ENCODE assay signal across 15 cellular contexts in the genomic region with DNA sequence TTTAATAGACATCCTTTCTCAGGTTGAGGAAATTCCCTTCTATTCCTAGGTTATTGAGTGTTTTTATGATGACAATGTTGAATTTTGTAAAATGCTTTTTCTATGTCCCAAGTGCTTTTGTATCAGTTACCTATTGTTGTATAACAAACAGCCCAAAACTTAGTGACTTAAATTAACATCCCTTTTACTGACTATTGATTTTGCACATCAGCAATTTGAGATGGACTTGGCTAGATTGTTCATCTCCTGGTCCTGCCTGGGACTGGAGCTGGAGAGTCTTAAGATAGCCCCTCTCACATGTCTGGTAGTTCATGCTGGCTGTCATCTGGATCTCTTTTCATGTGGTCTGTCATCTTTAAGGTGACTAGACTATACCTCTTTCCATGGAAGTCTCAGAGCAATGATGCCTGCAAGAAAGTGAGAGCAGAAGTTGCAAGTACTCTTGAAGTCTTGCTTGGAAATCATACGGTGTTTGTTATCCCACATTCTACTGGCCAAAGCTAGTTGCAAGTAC.
DNase-seq lines count a peak whose midpoint lies in the region; ATAC-seq and TF ChIP-seq lines count a peak whose summit lies in the region.
"Had no signal": no experiment of that assay in that cellular context is flagged by ENCODE, and none has a peak within 500 bp of the region (broad histone marks: within the 10 kb centered on the region; RNA-seq: fewer than 3 reads in every experiment).

No MANE protein-coding gene starts in this region.

- no peak for DNase-seq in activated T-cell treated with anti-CD3 and anti-CD28 coated beads, Interleukin-2, amount 50 U/mL, for 24 hours
- no peak for DNase-seq in activated T-cell treated with anti-CD3 and anti-CD28 coated beads, Interleukin-2, amount 50 U/mL, for 1 hour
- no peak for DNase-seq in activated naive CD4-positive, alpha-beta T cell treated with anti-CD3 and anti-CD28 coated beads, Interleukin-2, amount 50 U/mL, for 72 hours (ENCODE audit: low spot score in 2 of 2)
- DNase-seq in activated naive CD4-positive, alpha-beta T cell (lab: John Stamatoyannopoulos, UW): no peak
- no peak for DNase-seq in activated naive CD8-positive, alpha-beta T cell treated with anti-CD3 and anti-CD28 coated beads for 36 hours
- peak; percentile 62 for DNase-seq in esophagus muscularis mucosa (ENCODE audit: extremely low spot score)
- DNase-seq in type B pancreatic cell (ENCODE audit: extremely low spot score, unreplicated experiment): no peak
- no peak for DNase-seq in natural killer cell treated with Interleukin-12 subunit alpha and Interleukin-12 subunit beta and Interleukin-15 and Interleukin-18, amount 100 ng/mL, for 72 hours (ENCODE audit: low spot score)
- DNase-seq: AML-193; Caco-2; CD4-positive, alpha-beta T cell; GM23248 had no signal

- peak overlapping the region; percentile 48 for H3K27ac Mint-ChIP-seq in activated T-cell treated with anti-CD3 and anti-CD28 coated beads, Interleukin-2, amount 50 U/mL, for 24 hours
- H3K27ac Mint-ChIP-seq in activated naive CD4-positive, alpha-beta T cell treated with anti-CD3 and anti-CD28 coated beads, Interleukin-2, amount 50 U/mL, for 72 hours: no peak overlapping the region
- peak overlapping the region; percentile 94 for H3K27ac Mint-ChIP-seq in activated naive CD8-positive, alpha-beta T cell treated with anti-CD3 and anti-CD28 coated beads for 36 hours
- H3K27ac Mint-ChIP-seq in type B pancreatic cell: no peak overlapping the region
- H3K27ac Mint-ChIP-seq in natural killer cell treated with Interleukin-12 subunit alpha and Interleukin-12 subunit beta and Interleukin-15 and Interleukin-18, amount 100 ng/mL, for 72 hours: no peak overlapping the region
- H3K27ac Mint-ChIP-seq: CD4-positive, alpha-beta T cell had no signal

- H3K27me3 Mint-ChIP-seq in activated T-cell treated with anti-CD3 and anti-CD28 coated beads, Interleukin-2, amount 50 U/mL, for 24 hours: no peaks in the 10 kb centered on the region
- no peaks in the 10 kb centered on the region for H3K27me3 Mint-ChIP-seq in activated naive CD8-positive, alpha-beta T cell treated with anti-CD3 and anti-CD28 coated beads for 36 hours
- peaks cover 16% of the 10 kb centered on the region for H3K27me3 Mint-ChIP-seq in type B pancreatic cell
- peaks cover 8 to 34% of the 10 kb centered on the region in 2 donors for H3K27me3 Mint-ChIP-seq in natural killer cell treated with Interleukin-12 subunit alpha and Interleukin-12 subunit beta and Interleukin-15 and Interleukin-18, amount 100 ng/mL, for 72 hours
- H3K27me3 Mint-ChIP-seq: CD4-positive, alpha-beta T cell had no signal

- no peaks in the 10 kb centered on the region for H3K9me3 ChIP-seq in esophagus muscularis mucosa
- H3K9me3 ChIP-seq: Caco-2, HAP-1 had no signal

- no peak overlapping the region for H3K27ac ChIP-seq in esophagus muscularis mucosa (replicated peaks in 1 of 4)
- H3K27ac ChIP-seq: C4-2B, GM23248 had no signal

- no peak for TF ChIP-seq CTCF in esophagus muscularis mucosa (IDR thresholded peaks at IDR 0.05)
- no peak for TF ChIP-seq CTCF in type B pancreatic cell (conservative IDR thresholded peaks at IDR 0.05)

- intact Hi-C loops in esophagus muscularis mucosa (cut with DNase I): no loop called here

- no peak overlapping the region for H3K4me3 ChIP-seq in esophagus muscularis mucosa
- H3K4me3 ChIP-seq: GM23248, HAP-1 had no signal

- no peak for TF ChIP-seq EP300 in esophagus muscularis mucosa (IDR thresholded peaks at IDR 0.05)

- TF ChIP-seq POLR2A in esophagus muscularis mucosa (IDR thresholded peaks at IDR 0.05; ENCODE audit: low read depth): no peak

- H3K9me3 Mint-ChIP-seq in activated T-cell treated with anti-CD3 and anti-CD28 coated beads, Interleukin-2, amount 50 U/mL, for 24 hours: no peaks in the 10 kb centered on the region
- peaks cover 5 to 6% of the 10 kb centered on the region in 2 donors for H3K9me3 Mint-ChIP-seq in activated naive CD4-positive, alpha-beta T cell treated with anti-CD3 and anti-CD28 coated beads, Interleukin-2, amount 50 U/mL, for 72 hours
- H3K9me3 Mint-ChIP-seq in activated naive CD8-positive, alpha-beta T cell treated with anti-CD3 and anti-CD28 coated beads for 36 hours: peaks cover 3% of the 10 kb centered on the region
- no peaks in the 10 kb centered on the region for H3K9me3 Mint-ChIP-seq in type B pancreatic cell
- H3K9me3 Mint-ChIP-seq in natural killer cell treated with Interleukin-12 subunit alpha and Interleukin-12 subunit beta and Interleukin-15 and Interleukin-18, amount 100 ng/mL, for 72 hours: no peaks in the 10 kb centered on the region
- H3K9me3 Mint-ChIP-seq: CD4-positive, alpha-beta T cell had no signal

- H3K4me1 ChIP-seq in esophagus muscularis mucosa: peaks cover 0 to 3% (median 0%) of the 10 kb centered on the region in 4 donors
- H3K4me1 ChIP-seq: Caco-2, HAP-1 had no signal

- 92% methylated on average over 1 of the region's 1 CpG for WGBS in esophagus muscularis mucosa

- no peaks in the 10 kb centered on the region for H3K36me3 ChIP-seq in esophagus muscularis mucosa
- H3K36me3 ChIP-seq: HAP-1 had no signal

- peak; percentile 34 to 46 for ATAC-seq in activated naive CD4-positive, alpha-beta T cell treated with anti-CD3 and anti-CD28 coated beads, Interleukin-2, amount 50 U/mL, for 72 hours
- ATAC-seq in natural killer cell treated with Interleukin-12 subunit alpha and Interleukin-12 subunit beta and Interleukin-15 and Interleukin-18, amount 100 ng/mL, for 72 hours: no peak
- ATAC-seq: HepG2 had no signal

- H3K27me3 ChIP-seq in esophagus muscularis mucosa: no peaks in the 10 kb centered on the region

- H3K4me1 Mint-ChIP-seq in activated T-cell treated with anti-CD3 and anti-CD28 coated beads, Interleukin-2, amount 50 U/mL, for 24 hours (ENCODE audit: low read depth): peaks cover 32% of the 10 kb centered on the region
- peaks cover 36% of the 10 kb centered on the region for H3K4me1 Mint-ChIP-seq in activated naive CD8-positive, alpha-beta T cell treated with anti-CD3 and anti-CD28 coated beads for 36 hours
- H3K4me1 Mint-ChIP-seq in type B pancreatic cell (ENCODE audit: unreplicated experiment): peaks cover 21% of the 10 kb centered on the region
- H3K4me1 Mint-ChIP-seq in natural killer cell treated with Interleukin-12 subunit alpha and Interleukin-12 subunit beta and Interleukin-15 and Interleukin-18, amount 100 ng/mL, for 72 hours (ENCODE audit: low read depth in 2 of 2): peaks cover 0 to 6% of the 10 kb centered on the region in 2 donors

- H3K36me3 Mint-ChIP-seq in activated T-cell treated with anti-CD3 and anti-CD28 coated beads, Interleukin-2, amount 50 U/mL, for 24 hours (ENCODE audit: low read depth): no peaks in the 10 kb centered on the region
- peaks cover 0 to 12% of the 10 kb centered on the region in 2 donors for H3K36me3 Mint-ChIP-seq in activated naive CD4-positive, alpha-beta T cell treated with anti-CD3 and anti-CD28 coated beads, Interleukin-2, amount 50 U/mL, for 72 hours
- H3K36me3 Mint-ChIP-seq in activated naive CD8-positive, alpha-beta T cell treated with anti-CD3 and anti-CD28 coated beads for 36 hours: no peaks in the 10 kb centered on the region
- no peaks in the 10 kb centered on the region for H3K36me3 Mint-ChIP-seq in type B pancreatic cell
- no peaks in the 10 kb centered on the region for H3K36me3 Mint-ChIP-seq in natural killer cell treated with Interleukin-12 subunit alpha and Interleukin-12 subunit beta and Interleukin-15 and Interleukin-18, amount 100 ng/mL, for 72 hours

- H3K4me3 Mint-ChIP-seq in activated T-cell treated with anti-CD3 and anti-CD28 coated beads, Interleukin-2, amount 50 U/mL, for 24 hours: no peak overlapping the region
- no peak overlapping the region for H3K4me3 Mint-ChIP-seq in activated naive CD8-positive, alpha-beta T cell treated with anti-CD3 and anti-CD28 coated beads for 36 hours
- H3K4me3 Mint-ChIP-seq in type B pancreatic cell: no peak overlapping the region
- no peak overlapping the region for H3K4me3 Mint-ChIP-seq in natural killer cell treated with Interleukin-12 subunit alpha and Interleukin-12 subunit beta and Interleukin-15 and Interleukin-18, amount 100 ng/mL, for 72 hours
- H3K4me3 Mint-ChIP-seq: CD4-positive, alpha-beta T cell had no signal

Comparison
In these comparisons a context has a peak if more than half of its experiments do, and no peak if none do; other contexts are left out.
1. H3K27ac Mint-ChIP-seq: peak in activated T-cell treated with anti-CD3 and anti-CD28 coated beads, Interleukin-2, amount 50 U/mL, for 24 hours (single experiment) and activated naive CD8-positive, alpha-beta T cell treated with anti-CD3 and anti-CD28 coated beads for 36 hours (single experiment); none in activated naive CD4-positive, alpha-beta T cell treated with anti-CD3 and anti-CD28 coated beads, Interleukin-2, amount 50 U/mL, for 72 hours (0 of 2), type B pancreatic cell (single experiment) and natural killer cell treated with Interleukin-12 subunit alpha and Interleukin-12 subunit beta and Interleukin-15 and Interleukin-18, amount 100 ng/mL, for 72 hours (0 of 2).
2. ATAC-seq: peak in activated naive CD4-positive, alpha-beta T cell treated with anti-CD3 and anti-CD28 coated beads, Interleukin-2, amount 50 U/mL, for 72 hours (2 of 2); none in natural killer cell treated with Interleukin-12 subunit alpha and Interleukin-12 subunit beta and Interleukin-15 and Interleukin-18, amount 100 ng/mL, for 72 hours (0 of 2).